ENCODE assay signal across 8 cellular contexts in genomic region chr11:65553301-65554001, GRCh38. TPM values are rescaled to one million over a fixed set of nuclear protein-coding genes. Genes with fewer than 3 reads are reported as not detected.
DNase-seq lines count a peak whose midpoint lies in the region; ATAC-seq and TF ChIP-seq lines count a peak whose summit lies in the region.

No MANE protein-coding gene starts in this region.

- CTCF ChIA-PET in HEK293 (lab: Yijun Ruan, JAX), result interaction anchor here (4.3 kb wide), 1 partner anchor 12 kb away, joined by 53 read pairs; no protein-coding TSS in a partner anchor
- CTCF ChIA-PET in activated naive CD4-positive, alpha-beta T cell treated with anti-CD3 and anti-CD28 coated beads, Interleukin-2, amount 10 ng/mL, durations not matched to agents 7 days and 5 days (lab: Charles Lee), result interaction anchor here (1.0 to 3.6 kb wide), 5 partner anchors 9 to 35 kb away, joined by 3 to 35 read pairs (median 11); partner anchors contain the start of genes FAM89B and ZNRD2

- H3K4me1 Mint-ChIP-seq in activated naive CD4-positive, alpha-beta T cell treated with anti-CD3 and anti-CD28 coated beads, Interleukin-2, amount 10 ng/mL, durations not matched to agents 7 days and 5 days, result peaks cover 76% of the 10 kb centered on the region

- TF ChIP-seq CTCF in HEK293 (tag by site-specific recombination; IDR thresholded peaks at IDR 0.05) (no peak), Peyer's patch (IDR thresholded peaks at IDR 0.05) (no peak), brain microvascular endothelial cell (IDR thresholded peaks at IDR 0.05; ENCODE audit: low read depth, low read length, missing control alignments) (no peak)

- peaks cover 3% of the 10 kb centered on the region for H3K27me3 Mint-ChIP-seq in activated naive CD4-positive, alpha-beta T cell treated with anti-CD3 and anti-CD28 coated beads, Interleukin-2, amount 10 ng/mL, durations not matched to agents 7 days and 5 days

- peak overlapping the region; percentile 60 for H3K4me3 Mint-ChIP-seq in activated naive CD4-positive, alpha-beta T cell treated with anti-CD3 and anti-CD28 coated beads, Interleukin-2, amount 10 ng/mL, durations not matched to agents 7 days and 5 days

- no peak for TF ChIP-seq POLR2A in Peyer's patch (IDR thresholded peaks at IDR 0.05)

- POLR2A ChIA-PET in HEK293 (lab: Yijun Ruan, JAX), result interaction anchor here (2.1 kb wide), 1 partner anchor 13 kb away, joined by 7 read pairs; no protein-coding TSS in a partner anchor

- H3K27me3 ChIP-seq in Peyer's patch, result no peaks in the 10 kb centered on the region
- no peaks in the 10 kb centered on the region for H3K27me3 ChIP-seq in brain microvascular endothelial cell (replicated peaks)

- peaks cover 33% of the 10 kb centered on the region for H3K36me3 Mint-ChIP-seq in activated naive CD4-positive, alpha-beta T cell treated with anti-CD3 and anti-CD28 coated beads, Interleukin-2, amount 10 ng/mL, durations not matched to agents 7 days and 5 days

- H3K9me3 Mint-ChIP-seq in activated naive CD4-positive, alpha-beta T cell treated with anti-CD3 and anti-CD28 coated beads, Interleukin-2, amount 10 ng/mL, durations not matched to agents 7 days and 5 days, result no peaks in the 10 kb centered on the region

- H3K4me1 ChIP-seq in HEK293 (ENCODE audit: control insufficient read depth, insufficient read depth, low read length) (no peaks in the 10 kb centered on the region; the same call in 1 of the 2 replicates), Peyer's patch (peaks cover 9 to 58% (median 14%) of the 10 kb centered on the region in 4 donors)

- peak overlapping the region; percentile 86 for H3K27ac Mint-ChIP-seq in activated naive CD4-positive, alpha-beta T cell treated with anti-CD3 and anti-CD28 coated beads, Interleukin-2, amount 10 ng/mL, durations not matched to agents 7 days and 5 days

- H3K4me3 ChIP-seq in HEK293 (ENCODE audit: low read depth, low read length) (no peak overlapping the region), Peyer's patch (peak overlapping the region in 1 of 4 donors; percentile 22), brain microvascular endothelial cell (ENCODE audit: low read depth, low read length) (no peak overlapping the region)

- H3K27ac ChIP-seq in HEK293 (ENCODE audit: extremely low read depth, low read depth, low read length), result no peak overlapping the region
- peak overlapping the region; percentile 18 to 97 (median 55) for H3K27ac ChIP-seq in Peyer's patch
- H3K27ac ChIP-seq in brain microvascular endothelial cell, result no peak overlapping the region

- ATAC-seq in HG03108 (IDR thresholded peaks at IDR 0.05; ENCODE audit: unreplicated experiment), result no peak

- peak; percentile 53 to 84 (median 72) for DNase-seq in Peyer's patch
- DNase-seq in activated naive CD4-positive, alpha-beta T cell treated with anti-CD3 and anti-CD28 coated beads, Interleukin-2, amount 10 ng/mL, durations not matched to agents 7 days and 5 days, result peak; percentile 93
- DNase-seq in stimulated activated CD4-positive, alpha-beta T cell treated with anti-CD3 and anti-CD28 coated beads, Interleukin-12 subunit alpha, Interleukin-12 subunit beta, amount 100 ng/mL, for 4 hours, result peak; percentile 52
- no peak for DNase-seq in C1 segment of cervical spinal cord (lab: John Stamatoyannopoulos, UW)
- no peak for DNase-seq in brain microvascular endothelial cell
- no peak for DNase-seq in kidney glomerular epithelial cell (lab: John Stamatoyannopoulos, UW)

- H3K36me3 ChIP-seq in HEK293 (ENCODE audit: control insufficient read depth in 2 of 2, insufficient read depth in 1 of 2, low read length in 2 of 2) (peaks cover 5 to 41% of the 10 kb centered on the region in 2 experiments; a peak in 2 of 3 replicates), Peyer's patch (no peaks in the 10 kb centered on the region), brain microvascular endothelial cell (replicated peaks) (peaks cover 47% of the 10 kb centered on the region)

- H3K9me3 ChIP-seq in HEK293 (ENCODE audit: control insufficient read depth, insufficient read depth, low read depth, low read length) (no peaks in the 10 kb centered on the region), Peyer's patch (no peaks in the 10 kb centered on the region)

- in situ Hi-C loops in brain microvascular endothelial cell (cut with HindIII; ENCODE audit: low pct_ligation_motif_present, low sequenced_read_pairs), result no loop called here

TF ChIP-seq in HEK293, 187 proteins besides CTCF, POLR2A, EP300 and RAD21 (continues in another document):
- TF ChIP-seq ZNF600 (tag by site-specific recombination; IDR thresholded peaks at IDR 0.05) (peak; percentile 45; the same call in 1 of the 2 replicates), SCRT1 (tag by site-specific recombination; IDR thresholded peaks at IDR 0.05; ENCODE audit: borderline replicate concordance) (peak; percentile 59; the same call in 1 of the 2 replicates), KLF1 (tag by site-specific recombination; IDR thresholded peaks at IDR 0.05) (peak; percentile 90), SP7 (tag by site-specific recombination; IDR thresholded peaks at IDR 0.05) (0 out of 2 replicates have a peak, but pooled peaks have one; percentile 10), ZNF10 (tag by site-specific recombination; IDR thresholded peaks at IDR 0.05) (peak; percentile 80), MZF1 (tag by site-specific recombination; IDR thresholded peaks at IDR 0.05; ENCODE audit: borderline replicate concordance) (no peak), BCL11A (tag by site-specific recombination; IDR thresholded peaks at IDR 0.05; ENCODE audit: low read depth) (no peak), RBAK (tag by site-specific recombination; IDR thresholded peaks at IDR 0.05) (no peak), ZNF76 (tag by site-specific recombination; IDR thresholded peaks at IDR 0.05; ENCODE audit: borderline replicate concordance, low read depth) (no peak), SCRT2 (tag by site-specific recombination; IDR thresholded peaks at IDR 0.05) (peak; percentile 93), SP2 (tag by site-specific recombination; IDR thresholded peaks at IDR 0.05) (peak; percentile 54), ZNF266 (tag by site-specific recombination; IDR thresholded peaks at IDR 0.05; ENCODE audit: low read depth) (no peak), OSR2 (tag by site-specific recombination; IDR thresholded peaks at IDR 0.05) (0 out of 2 replicates have a peak, but pooled peaks have one; percentile 9), SP3 (tag by site-specific recombination; IDR thresholded peaks at IDR 0.05) (peak; percentile 38; the same call in 1 of the 2 replicates), ZFP3 (tag by site-specific recombination; IDR thresholded peaks at IDR 0.05; ENCODE audit: low read depth) (no peak), FEZF1 (tag by site-specific recombination; IDR thresholded peaks at IDR 0.05) (no peak), ZNF341 (tag by site-specific recombination; IDR thresholded peaks at IDR 0.05; ENCODE audit: low read depth) (no peak)
- TF ChIP-seq, protein P1, sequence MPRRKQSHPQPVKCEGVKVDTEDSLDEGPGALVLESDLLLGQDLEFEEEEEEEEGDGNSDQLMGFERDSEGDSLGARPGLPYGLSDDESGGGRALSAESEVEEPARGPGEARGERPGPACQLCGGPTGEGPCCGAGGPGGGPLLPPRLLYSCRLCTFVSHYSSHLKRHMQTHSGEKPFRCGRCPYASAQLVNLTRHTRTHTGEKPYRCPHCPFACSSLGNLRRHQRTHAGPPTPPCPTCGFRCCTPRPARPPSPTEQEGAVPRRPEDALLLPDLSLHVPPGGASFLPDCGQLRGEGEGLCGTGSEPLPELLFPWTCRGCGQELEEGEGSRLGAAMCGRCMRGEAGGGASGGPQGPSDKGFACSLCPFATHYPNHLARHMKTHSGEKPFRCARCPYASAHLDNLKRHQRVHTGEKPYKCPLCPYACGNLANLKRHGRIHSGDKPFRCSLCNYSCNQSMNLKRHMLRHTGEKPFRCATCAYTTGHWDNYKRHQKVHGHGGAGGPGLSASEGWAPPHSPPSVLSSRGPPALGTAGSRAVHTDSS (tag by site-specific recombination; IDR thresholded peaks at IDR 0.05), result no peak
- TF ChIP-seq, protein P2, sequence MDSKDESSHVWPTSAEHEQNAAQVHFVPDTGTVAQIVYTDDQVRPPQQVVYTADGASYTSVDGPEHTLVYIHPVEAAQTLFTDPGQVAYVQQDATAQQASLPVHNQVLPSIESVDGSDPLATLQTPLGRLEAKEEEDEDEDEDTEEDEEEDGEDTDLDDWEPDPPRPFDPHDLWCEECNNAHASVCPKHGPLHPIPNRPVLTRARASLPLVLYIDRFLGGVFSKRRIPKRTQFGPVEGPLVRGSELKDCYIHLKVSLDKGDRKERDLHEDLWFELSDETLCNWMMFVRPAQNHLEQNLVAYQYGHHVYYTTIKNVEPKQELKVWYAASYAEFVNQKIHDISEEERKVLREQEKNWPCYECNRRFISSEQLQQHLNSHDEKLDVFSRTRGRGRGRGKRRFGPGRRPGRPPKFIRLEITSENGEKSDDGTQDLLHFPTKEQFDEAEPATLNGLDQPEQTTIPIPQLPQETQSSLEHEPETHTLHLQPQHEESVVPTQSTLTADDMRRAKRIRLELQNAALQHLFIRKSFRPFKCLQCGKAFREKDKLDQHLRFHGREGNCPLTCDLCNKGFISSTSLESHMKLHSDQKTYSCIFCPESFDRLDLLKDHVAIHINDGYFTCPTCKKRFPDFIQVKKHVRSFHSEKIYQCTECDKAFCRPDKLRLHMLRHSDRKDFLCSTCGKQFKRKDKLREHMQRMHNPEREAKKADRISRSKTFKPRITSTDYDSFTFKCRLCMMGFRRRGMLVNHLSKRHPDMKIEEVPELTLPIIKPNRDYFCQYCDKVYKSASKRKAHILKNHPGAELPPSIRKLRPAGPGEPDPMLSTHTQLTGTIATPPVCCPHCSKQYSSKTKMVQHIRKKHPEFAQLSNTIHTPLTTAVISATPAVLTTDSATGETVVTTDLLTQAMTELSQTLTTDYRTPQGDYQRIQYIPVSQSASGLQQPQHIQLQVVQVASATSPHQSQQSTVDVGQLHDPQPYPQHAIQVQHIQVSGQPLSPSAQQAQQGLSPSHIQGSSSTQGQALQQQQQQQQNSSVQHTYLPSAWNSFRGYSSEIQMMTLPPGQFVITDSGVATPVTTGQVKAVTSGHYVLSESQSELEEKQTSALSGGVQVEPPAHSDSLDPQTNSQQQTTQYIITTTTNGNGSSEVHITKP (tag by site-specific recombination; IDR thresholded peaks at IDR 0.05), result peak; percentile 26; the same call in 1 of the 2 replicates

RNA-seq across cellular contexts. Expression of gene LTBP3, which starts 4.7 kb away (rescaled TPM):
- 100 to 1,000 TPM in 1 of 4 donors, 10 to 100 TPM in 3; 42.0 to 150 (median 88.3) TPM for total RNA-seq in Peyer's patch

RNA-seq across cellular contexts. Expression of gene ZNRD2, which starts 16.8 kb away (rescaled TPM):
- 10 to 100 TPM; 16.5 to 25.7 (median 25.4) TPM for total RNA-seq in Peyer's patch

RNA-seq across cellular contexts. Expression of gene FAM89B, which starts 18.9 kb away (rescaled TPM):
- 10 to 100 TPM; 30.8 to 44.6 (median 32.4) TPM for total RNA-seq in Peyer's patch

RNA-seq across cellular contexts. Expression of gene EHBP1L1, which starts 22.4 kb away (rescaled TPM):
- 100 to 1,000 TPM in 3 of 4 donors, 10 to 100 TPM in 1; 65.2 to 163 (median 121) TPM for total RNA-seq in Peyer's patch

RNA-seq across cellular contexts. Expression of gene SCYL1, which starts 28.6 kb away (rescaled TPM):
- total RNA-seq in Peyer's patch, result 10 to 100 TPM; 73.4 to 88.1 (median 79.0) TPM

Comparison
In these comparisons a context has a peak if more than half of its experiments do, and no peak if none do; other contexts are left out.
1. H3K27ac ChIP-seq: peak in Peyer's patch (4 of 4); none in HEK293 (single experiment) and brain microvascular endothelial cell (single experiment).
2. DNase-seq: peak in Peyer's patch (3 of 3), activated naive CD4-positive, alpha-beta T cell treated with anti-CD3 and anti-CD28 coated beads, Interleukin-2, amount 10 ng/mL, durations not matched to agents 7 days and 5 days (single experiment) and stimulated activated CD4-positive, alpha-beta T cell treated with anti-CD3 and anti-CD28 coated beads, Interleukin-12 subunit alpha, Interleukin-12 subunit beta, amount 100 ng/mL, for 4 hours (single experiment); none in C1 segment of cervical spinal cord (0 of 14), brain microvascular endothelial cell (single experiment) and kidney glomerular epithelial cell (single experiment).